ENCODE assay signal across 8 cellular contexts in genomic region chr2:46540496-46541342, GRCh38. TPM values are rescaled to one million over a fixed set of nuclear protein-coding genes. Genes with fewer than 3 reads are reported as not detected.
DNase-seq lines count a peak whose midpoint lies in the region; ATAC-seq lines count a peak whose summit lies in the region.

No MANE protein-coding gene starts in this region.

- peaks cover 0 to 2% of the 10 kb centered on the region in 2 donors for H3K36me3 Mint-ChIP-seq in activated T-cell treated with anti-CD3 and anti-CD28 coated beads, Interleukin-2, amount 50 U/mL, for 72 hours (ENCODE audit: insufficient read depth in 2 of 2)
- H3K36me3 Mint-ChIP-seq in immature natural killer cell: no peaks in the 10 kb centered on the region

- peak overlapping the region; percentile 84 for H3K27ac ChIP-seq in angular gyrus (ENCODE audit: low read depth, low read length)

- ATAC-seq in activated T-cell treated with anti-CD3 and anti-CD28 coated beads, Interleukin-2, amount 50 U/mL, for 72 hours (replicated peaks in 1 of 2): no peak
- ATAC-seq in GM19397 (IDR thresholded peaks at IDR 0.05; ENCODE audit: unreplicated experiment) (no peak), HG03439 (IDR thresholded peaks at IDR 0.05; ENCODE audit: unreplicated experiment) (no peak)

- H3K4me3 Mint-ChIP-seq in activated T-cell treated with anti-CD3 and anti-CD28 coated beads, Interleukin-2, amount 50 U/mL, for 72 hours: peak overlapping the region; percentile 89 to 92
- H3K4me3 Mint-ChIP-seq in immature natural killer cell: peak overlapping the region; percentile 93 to 99 (median 97)

- DNase-seq in activated T-cell treated with anti-CD3 and anti-CD28 coated beads, Interleukin-2, amount 50 U/mL, for 72 hours: no peak
- no peak for DNase-seq in activated T-cell treated with anti-CD3 and anti-CD28 coated beads, Interleukin-2, amount 50 U/mL, for 1 hour
- no peak for DNase-seq in immature natural killer cell
- DNase-seq in superior temporal gyrus (ENCODE audit: extremely low spot score): peak; percentile 85
- DNase-seq in DMS153 treated with DMSO at 0.1 percent for 48 hours (lab: John Stamatoyannopoulos, UW; ENCODE audit: unreplicated experiment): no peak

- H3K4me1 Mint-ChIP-seq in activated T-cell treated with anti-CD3 and anti-CD28 coated beads, Interleukin-2, amount 50 U/mL, for 72 hours (ENCODE audit: low read depth): peaks cover 79% of the 10 kb centered on the region
- H3K4me1 Mint-ChIP-seq in immature natural killer cell: peaks cover 83 to 87% of the 10 kb centered on the region in 2 donors

- H3K9me3 Mint-ChIP-seq in activated T-cell treated with anti-CD3 and anti-CD28 coated beads, Interleukin-2, amount 50 U/mL, for 72 hours: no peaks in the 10 kb centered on the region
- H3K9me3 Mint-ChIP-seq in immature natural killer cell: no peaks in the 10 kb centered on the region

- peak overlapping the region; percentile 19 for H3K27ac Mint-ChIP-seq in activated T-cell treated with anti-CD3 and anti-CD28 coated beads, Interleukin-2, amount 50 U/mL, for 72 hours
- H3K27ac Mint-ChIP-seq in immature natural killer cell: peak overlapping the region; percentile 93 to 99 (median 98)

- no peaks in the 10 kb centered on the region for H3K27me3 Mint-ChIP-seq in activated T-cell treated with anti-CD3 and anti-CD28 coated beads, Interleukin-2, amount 50 U/mL, for 72 hours (ENCODE audit: low read depth)
- H3K27me3 Mint-ChIP-seq in immature natural killer cell (ENCODE audit: low read depth in 3 of 3): peaks cover 2 to 28% (median 15%) of the 10 kb centered on the region in 3 donors

RNA-seq across cellular contexts. Expression of gene RHOQ, which starts 1.6 kb away (rescaled TPM):
- total RNA-seq in activated T-cell treated with anti-CD3 and anti-CD28 coated beads, Interleukin-2, amount 50 U/mL, for 72 hours: 10 to 100 TPM; 25.5 to 33.7 TPM
- polyA plus RNA-seq in immature natural killer cell: 1 to 10 TPM; 4.2 to 5.3 (median 5.1) TPM

RNA-seq across cellular contexts. Expression of gene ATP6V1E2, which starts 1.7 kb away (rescaled TPM):
- 1 to 10 TPM; 3.2 to 5.6 TPM for total RNA-seq in activated T-cell treated with anti-CD3 and anti-CD28 coated beads, Interleukin-2, amount 50 U/mL, for 72 hours
- 1 to 10 TPM in 2 of 3 donors, not detected in 1; 4.6 to 5.3 TPM for polyA plus RNA-seq in immature natural killer cell
